11 cellular contexts compared by ENCODE assay signal in genomic region chr3:160403796-160404510, GRCh38. TPM values are rescaled to one million over a fixed set of nuclear protein-coding genes. Genes with fewer than 3 reads are reported as not detected.
A peak's percentile ranks its signal among the peaks of the same experiment; 100 is the strongest.
DNase-seq lines count a peak whose midpoint lies in the region; ATAC-seq and TF ChIP-seq lines count a peak whose summit lies in the region.
"Had no signal": no experiment of that assay in that cellular context is flagged by ENCODE, and none has a peak within 500 bp of the region (broad histone marks: within the 10 kb centered on the region; RNA-seq: fewer than 3 reads in every experiment).

No MANE protein-coding gene starts in this region.

- H3K9ac ChIP-seq in iPS-20b (ENCODE audit: low read depth, low read length) = peak overlapping the region; percentile 98; the same call in 1 of the 2 replicates

- H3K27me3 ChIP-seq in iPS-20b (ENCODE audit: insufficient read depth, low read length) (no peaks in the 10 kb centered on the region), transverse colon (no peaks in the 10 kb centered on the region)

- no peak for DNase-seq in activated naive CD4-positive, alpha-beta T cell treated with Interleukin-2 at 50 U/mL for 16 hours
- no peak for DNase-seq in activated B cell treated with CpG ODN at 0.5 μM for 24 hours
- DNase-seq in transverse colon = no peak
- DNase-seq in NCI-H2196 treated with DMSO at 0.1 percent for 48 hours (lab: John Stamatoyannopoulos, UW; ENCODE audit: unreplicated experiment) = no peak
- no peak for DNase-seq in islet precursor cell
- DNase-seq: activated effector memory CD4-positive, alpha-beta T cell treated with Interleukin-2 at 50 U/mL for 16 hours; left colon had no signal

- H3K27me3 Mint-ChIP-seq in activated naive CD4-positive, alpha-beta T cell treated with anti-CD3 and anti-CD28 coated beads, Interleukin-2, amount 50 U/mL, for 24 hours = peaks cover 11% of the 10 kb centered on the region
- H3K27me3 Mint-ChIP-seq in activated B cell treated with CpG ODN at 0.5 μM for 24 hours = peaks cover 2% of the 10 kb centered on the region

- POLR2A ChIA-PET in activated B cell treated with CpG ODN at 0.5 μM for 24 hours (lab: Charles Lee) = interaction anchor here (0.9 kb wide), 1 partner anchor 45 kb away, joined by 3 read pairs; the partner anchor contains the start of gene TRIM59

- H3K36me3 ChIP-seq in iPS-20b (ENCODE audit: insufficient read depth, low read depth, low read length) = peaks cover 68% of the 10 kb centered on the region
- H3K36me3 ChIP-seq in transverse colon = peaks cover 0 to 4% (median 0%) of the 10 kb centered on the region in 4 donors

- peaks cover 36% of the 10 kb centered on the region for H3K4me1 Mint-ChIP-seq in activated naive CD4-positive, alpha-beta T cell treated with anti-CD3 and anti-CD28 coated beads, Interleukin-2, amount 50 U/mL, for 24 hours
- peaks cover 38% of the 10 kb centered on the region for H3K4me1 Mint-ChIP-seq in activated B cell treated with CpG ODN at 0.5 μM for 24 hours

- H3K27ac Mint-ChIP-seq in activated naive CD4-positive, alpha-beta T cell treated with anti-CD3 and anti-CD28 coated beads, Interleukin-2, amount 50 U/mL, for 24 hours = no peak overlapping the region
- no peak overlapping the region for H3K27ac Mint-ChIP-seq in activated B cell treated with CpG ODN at 0.5 μM for 24 hours

- ATAC-seq in activated B cell treated with CpG ODN at 0.5 μM for 24 hours (ENCODE audit: low read depth) (no peak), HG03442 (IDR thresholded peaks at IDR 0.05; ENCODE audit: unreplicated experiment) (no peak)
- ATAC-seq: left colon had no signal

- no peak for TF ChIP-seq POLR2A in transverse colon (IDR thresholded peaks at IDR 0.05)

- no peaks in the 10 kb centered on the region for H3K9me3 ChIP-seq in iPS-20b (ENCODE audit: insufficient read depth, low read depth, low read length)
- H3K9me3 ChIP-seq in transverse colon = no peaks in the 10 kb centered on the region

- peak overlapping the region; percentile 30 for H3K4me3 Mint-ChIP-seq in activated naive CD4-positive, alpha-beta T cell treated with anti-CD3 and anti-CD28 coated beads, Interleukin-2, amount 50 U/mL, for 24 hours
- peak overlapping the region; percentile 65 for H3K4me3 Mint-ChIP-seq in activated B cell treated with CpG ODN at 0.5 μM for 24 hours

- H3K4me3 ChIP-seq in iPS-20b (ENCODE audit: low read length) (no peak overlapping the region), transverse colon (peak overlapping the region in 1 of 4 donors; percentile 96)

- in situ Hi-C loops in transverse colon (cut with MboI; ENCODE audit: low pct_ligation_motif_present in 1 of 4, low pct_unique_long_range_greater_than_20kb in 1 of 4, low sequenced_read_pairs in 3 of 4) = no loop called here

- H3K27ac ChIP-seq in iPS-20b (ENCODE audit: low read length) = no peak overlapping the region
- H3K27ac ChIP-seq in transverse colon = peak overlapping the region; percentile 1 to 94 (median 91)

- TF ChIP-seq EP300 in transverse colon (IDR thresholded peaks at IDR 0.05; ENCODE audit: low read depth) = no peak

- CTCF ChIA-PET in activated B cell treated with CpG ODN at 0.5 μM for 24 hours (lab: Charles Lee) = interaction anchor here (1.4 to 2.1 kb wide), 2 partner anchors 9 to 12 kb away, joined by 3 to 6 read pairs; no protein-coding TSS in a partner anchor

- intact Hi-C loops in activated B cell treated with CpG ODN at 0.5 μM for 24 hours (cut with micrococcal nuclease) (loop anchor here (5.0 kb wide), 1 partner anchor 572 kb away; no protein-coding TSS in a partner anchor), transverse colon (cut with DNase I; ENCODE audit: low total_unique reads) (no loop called here)

- TF ChIP-seq CTCF in activated B cell treated with CpG ODN at 0.5 μM for 24 hours (IDR thresholded peaks at IDR 0.05) = no peak
- TF ChIP-seq CTCF in transverse colon (IDR thresholded peaks at IDR 0.05) = no peak

- H3K4me1 ChIP-seq in iPS-20b (ENCODE audit: insufficient read depth, low read length) (0 out of 2 replicates have a peak, but pooled peaks cover 9% of the 10 kb centered on the region), transverse colon (peaks cover 0 to 35% (median 10%) of the 10 kb centered on the region in 4 donors)

- no peaks in the 10 kb centered on the region for H3K9me3 Mint-ChIP-seq in activated naive CD4-positive, alpha-beta T cell treated with anti-CD3 and anti-CD28 coated beads, Interleukin-2, amount 50 U/mL, for 24 hours
- no peaks in the 10 kb centered on the region for H3K9me3 Mint-ChIP-seq in activated B cell treated with CpG ODN at 0.5 μM for 24 hours

- WGBS in transverse colon (ENCODE audit: low coverage in 1 of 2), 2 donors = 28 to 53% methylated on average over 7 of the region's 7 CpGs

- peaks cover 17% of the 10 kb centered on the region for H3K36me3 Mint-ChIP-seq in activated naive CD4-positive, alpha-beta T cell treated with anti-CD3 and anti-CD28 coated beads, Interleukin-2, amount 50 U/mL, for 24 hours
- peaks cover 34% of the 10 kb centered on the region for H3K36me3 Mint-ChIP-seq in activated B cell treated with CpG ODN at 0.5 μM for 24 hours (ENCODE audit: low read depth)

RNA-seq across cellular contexts. Expression of gene SMC4, which starts 4.5 kb away (rescaled TPM):
- total RNA-seq in activated B cell treated with CpG ODN at 0.5 μM for 24 hours (35.2 and 40.4 TPM in 2 replicates), transverse colon (100 to 1,000 TPM in 1 of 4 donors, 10 to 100 TPM in 3; 29.4 to 263 (median 57.9) TPM)

RNA-seq across cellular contexts. Expression of gene IFT80, which starts 4.9 kb away (rescaled TPM):
- total RNA-seq in activated B cell treated with CpG ODN at 0.5 μM for 24 hours (20.8 and 26.7 TPM in 2 replicates), transverse colon (10 to 100 TPM in 3 of 4 donors, under 1 TPM in 1; 0.37 to 78.8 (median 19.7) TPM)

RNA-seq across cellular contexts. Expression of gene TRIM59, which starts 45.6 kb away (rescaled TPM):
- 23.4 TPM in 2 replicates for total RNA-seq in activated B cell treated with CpG ODN at 0.5 μM for 24 hours
- 10 to 100 TPM in 1 of 4 donors, 1 to 10 TPM in 2, not detected in 1; 1.9 to 10.9 (median 8.4) TPM for total RNA-seq in transverse colon
- total RNA-seq: H4 had no signal
